Comparison of ENCODE assay signal across 1 cellular context in the genomic region with DNA sequence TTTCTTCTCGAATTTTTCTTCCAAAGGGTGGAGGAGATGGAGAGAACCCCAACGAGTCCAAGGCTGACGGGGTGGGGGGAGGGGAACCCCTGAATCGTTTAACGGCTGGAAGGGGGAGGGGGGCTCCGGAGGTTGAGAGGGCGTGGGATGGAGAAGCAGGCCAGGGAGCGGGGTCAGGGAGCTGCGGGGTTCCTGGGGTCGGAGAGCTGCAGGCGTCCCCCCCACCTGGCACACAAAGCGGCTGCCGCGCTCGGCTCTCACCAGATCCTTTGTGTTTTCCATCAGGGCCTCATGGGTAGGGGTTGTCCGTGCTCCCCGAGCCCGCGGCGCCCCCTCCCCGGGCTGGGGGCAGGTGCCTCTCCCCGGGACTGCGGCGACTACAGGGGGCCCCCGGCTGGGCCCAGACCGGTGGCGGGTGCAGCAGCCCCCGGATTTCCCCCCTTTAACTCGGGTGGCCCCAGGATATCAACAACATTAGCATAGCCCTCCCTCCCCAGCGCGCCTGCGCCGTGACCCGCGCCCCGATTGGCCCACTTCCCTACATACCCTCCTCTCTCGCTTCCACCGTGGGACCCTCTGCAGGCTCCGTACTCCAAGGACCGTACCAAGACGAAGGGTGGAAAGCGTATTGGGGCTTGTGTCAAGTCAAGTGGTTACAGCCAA.
TF ChIP-seq lines count a peak whose summit lies in the region.

A gene (minus strand): TSS at position 476 of the 663 bp plus-strand sequence. CDS start 34,888 bp downstream, outside the sequence.

TF ChIP-seq in HepG2, 621 proteins besides CTCF, POLR2A, EP300 and RAD21 (continued from another document and continues in another):
- TF ChIP-seq, protein P1, sequence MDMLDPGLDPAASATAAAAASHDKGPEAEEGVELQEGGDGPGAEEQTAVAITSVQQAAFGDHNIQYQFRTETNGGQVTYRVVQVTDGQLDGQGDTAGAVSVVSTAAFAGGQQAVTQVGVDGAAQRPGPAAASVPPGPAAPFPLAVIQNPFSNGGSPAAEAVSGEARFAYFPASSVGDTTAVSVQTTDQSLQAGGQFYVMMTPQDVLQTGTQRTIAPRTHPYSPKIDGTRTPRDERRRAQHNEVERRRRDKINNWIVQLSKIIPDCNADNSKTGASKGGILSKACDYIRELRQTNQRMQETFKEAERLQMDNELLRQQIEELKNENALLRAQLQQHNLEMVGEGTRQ (IDR thresholded peaks at IDR 0.05; ENCODE audit: low read depth, low read length) = no peak
- TF ChIP-seq, protein P1 (CRISPR knock-in tag; IDR thresholded peaks at IDR 0.05; ENCODE audit: borderline replicate concordance) = no peak; the same call in 1 of the 2 replicates
- TF ChIP-seq, protein P2, sequence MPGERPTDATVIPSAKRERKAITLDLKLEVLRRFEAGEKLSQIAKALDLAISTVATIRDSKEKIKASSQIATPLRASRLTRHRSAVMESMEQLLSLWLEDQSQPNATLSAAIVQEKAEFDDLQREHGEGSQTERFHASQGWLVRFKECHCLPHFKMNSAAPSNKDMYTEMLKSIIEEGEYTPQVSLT (CRISPR knock-in tag; IDR thresholded peaks at IDR 0.05; ENCODE audit: borderline replicate concordance, low read depth) = no peak; the same call in 1 of the 2 replicates
- TF ChIP-seq ZNF124 (CRISPR knock-in tag; IDR thresholded peaks at IDR 0.05) (no peak), HCFC1 (IDR thresholded peaks at IDR 0.05; ENCODE audit: low read depth, low read length) (no peak), MXD4 (CRISPR knock-in tag; IDR thresholded peaks at IDR 0.05) (no peak), ZFP36L2 (CRISPR knock-in tag; IDR thresholded peaks at IDR 0.05) (no peak), GABPB1 (CRISPR knock-in tag; IDR thresholded peaks at IDR 0.05) (no peak), NCOA2 (CRISPR knock-in tag; IDR thresholded peaks at IDR 0.05) (no peak), SMAD3 (CRISPR knock-in tag; IDR thresholded peaks at IDR 0.05) (no peak), U2AF1 (optimal IDR thresholded peaks at IDR 0.05; ENCODE audit: low read depth, low read length) (no peak), ZNF234 (CRISPR knock-in tag; conservative IDR thresholded peaks at IDR 0.05) (no peak), ZMYM2 (CRISPR knock-in tag; IDR thresholded peaks at IDR 0.05) (no peak), PLRG1 (conservative IDR thresholded peaks at IDR 0.05) (no peak), BRD4 (CRISPR knock-in tag; IDR thresholded peaks at IDR 0.05) (no peak), GZF1 (CRISPR knock-in tag; IDR thresholded peaks at IDR 0.05) (no peak), CREM (IDR thresholded peaks at IDR 0.05) (no peak), CREM (CRISPR knock-in tag; IDR thresholded peaks at IDR 0.05) (no peak), ZFP90 (CRISPR knock-in tag; IDR thresholded peaks at IDR 0.05; ENCODE audit: borderline replicate concordance) (no peak), ZNF337 (CRISPR knock-in tag; IDR thresholded peaks at IDR 0.05; ENCODE audit: borderline replicate concordance, low read depth) (no peak), ZNF260 (CRISPR knock-in tag; IDR thresholded peaks at IDR 0.05; ENCODE audit: borderline replicate concordance, low read depth) (no peak), ZNF570 (CRISPR knock-in tag; IDR thresholded peaks at IDR 0.05; ENCODE audit: borderline replicate concordance) (no peak), FOXA1 (IDR thresholded peaks at IDR 0.05) (no peak), FOXA1 (CRISPR knock-in tag; IDR thresholded peaks at IDR 0.05) (peak; percentile 71), THYN1 (CRISPR knock-in tag; IDR thresholded peaks at IDR 0.05; ENCODE audit: borderline replicate concordance, low read depth) (no peak), KDM5B (CRISPR knock-in tag; IDR thresholded peaks at IDR 0.05; ENCODE audit: borderline replicate concordance) (no peak), DNMT3B (CRISPR knock-in tag; conservative IDR thresholded peaks at IDR 0.05) (peak; percentile 91; the same call in 1 of the 2 replicates), RFXAP (CRISPR knock-in tag; IDR thresholded peaks at IDR 0.05; ENCODE audit: borderline replicate concordance) (no peak; the same call in none of the 2 replicates), MEIS1 (CRISPR knock-in tag; IDR thresholded peaks at IDR 0.05; ENCODE audit: borderline replicate concordance) (no peak), ATF7 (IDR thresholded peaks at IDR 0.05) (no peak), ATF7 (CRISPR knock-in tag; IDR thresholded peaks at IDR 0.05) (no peak), TMF1 (CRISPR knock-in tag; IDR thresholded peaks at IDR 0.05; ENCODE audit: low read depth) (0 out of 2 replicates have a peak, but pooled peaks have one; percentile 17), REPIN1 (CRISPR knock-in tag; IDR thresholded peaks at IDR 0.05; ENCODE audit: borderline replicate concordance, low read depth) (no peak; the same call in 1 of the 2 replicates), MIER2 (CRISPR knock-in tag; IDR thresholded peaks at IDR 0.05) (no peak), ZNF879 (CRISPR knock-in tag; IDR thresholded peaks at IDR 0.05) (no peak), AGO1 (IDR thresholded peaks at IDR 0.05; ENCODE audit: low read depth, low read length, poor library complexity, severe bottlenecking) (no peak), ZNF644 (CRISPR knock-in tag; IDR thresholded peaks at IDR 0.05; ENCODE audit: low read depth) (no peak), PHF20 (CRISPR knock-in tag; IDR thresholded peaks at IDR 0.05) (peak; percentile 65; the same call in 1 of the 2 replicates), MTF1 (CRISPR knock-in tag; IDR thresholded peaks at IDR 0.05) (no peak), TOE1 (CRISPR knock-in tag; IDR thresholded peaks at IDR 0.05) (peak; percentile 13; the same call in 1 of the 2 replicates)
- TF ChIP-seq, protein P3, sequence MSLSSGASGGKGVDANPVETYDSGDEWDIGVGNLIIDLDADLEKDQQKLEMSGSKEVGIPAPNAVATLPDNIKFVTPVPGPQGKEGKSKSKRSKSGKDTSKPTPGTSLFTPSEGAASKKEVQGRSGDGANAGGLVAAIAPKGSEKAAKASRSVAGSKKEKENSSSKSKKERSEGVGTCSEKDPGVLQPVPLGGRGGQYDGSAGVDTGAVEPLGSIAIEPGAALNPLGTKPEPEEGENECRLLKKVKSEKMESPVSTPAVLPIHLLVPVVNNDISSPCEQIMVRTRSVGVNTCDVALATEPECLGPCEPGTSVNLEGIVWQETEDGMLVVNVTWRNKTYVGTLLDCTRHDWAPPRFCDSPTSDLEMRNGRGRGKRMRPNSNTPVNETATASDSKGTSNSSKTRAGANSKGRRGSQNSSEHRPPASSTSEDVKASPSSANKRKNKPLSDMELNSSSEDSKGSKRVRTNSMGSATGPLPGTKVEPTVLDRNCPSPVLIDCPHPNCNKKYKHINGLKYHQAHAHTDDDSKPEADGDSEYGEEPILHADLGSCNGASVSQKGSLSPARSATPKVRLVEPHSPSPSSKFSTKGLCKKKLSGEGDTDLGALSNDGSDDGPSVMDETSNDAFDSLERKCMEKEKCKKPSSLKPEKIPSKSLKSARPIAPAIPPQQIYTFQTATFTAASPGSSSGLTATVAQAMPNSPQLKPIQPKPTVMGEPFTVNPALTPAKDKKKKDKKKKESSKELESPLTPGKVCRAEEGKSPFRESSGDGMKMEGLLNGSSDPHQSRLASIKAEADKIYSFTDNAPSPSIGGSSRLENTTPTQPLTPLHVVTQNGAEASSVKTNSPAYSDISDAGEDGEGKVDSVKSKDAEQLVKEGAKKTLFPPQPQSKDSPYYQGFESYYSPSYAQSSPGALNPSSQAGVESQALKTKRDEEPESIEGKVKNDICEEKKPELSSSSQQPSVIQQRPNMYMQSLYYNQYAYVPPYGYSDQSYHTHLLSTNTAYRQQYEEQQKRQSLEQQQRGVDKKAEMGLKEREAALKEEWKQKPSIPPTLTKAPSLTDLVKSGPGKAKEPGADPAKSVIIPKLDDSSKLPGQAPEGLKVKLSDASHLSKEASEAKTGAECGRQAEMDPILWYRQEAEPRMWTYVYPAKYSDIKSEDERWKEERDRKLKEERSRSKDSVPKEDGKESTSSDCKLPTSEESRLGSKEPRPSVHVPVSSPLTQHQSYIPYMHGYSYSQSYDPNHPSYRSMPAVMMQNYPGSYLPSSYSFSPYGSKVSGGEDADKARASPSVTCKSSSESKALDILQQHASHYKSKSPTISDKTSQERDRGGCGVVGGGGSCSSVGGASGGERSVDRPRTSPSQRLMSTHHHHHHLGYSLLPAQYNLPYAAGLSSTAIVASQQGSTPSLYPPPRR (CRISPR knock-in tag; IDR thresholded peaks at IDR 0.05; ENCODE audit: borderline replicate concordance) = no peak
- TF ChIP-seq, protein P4, sequence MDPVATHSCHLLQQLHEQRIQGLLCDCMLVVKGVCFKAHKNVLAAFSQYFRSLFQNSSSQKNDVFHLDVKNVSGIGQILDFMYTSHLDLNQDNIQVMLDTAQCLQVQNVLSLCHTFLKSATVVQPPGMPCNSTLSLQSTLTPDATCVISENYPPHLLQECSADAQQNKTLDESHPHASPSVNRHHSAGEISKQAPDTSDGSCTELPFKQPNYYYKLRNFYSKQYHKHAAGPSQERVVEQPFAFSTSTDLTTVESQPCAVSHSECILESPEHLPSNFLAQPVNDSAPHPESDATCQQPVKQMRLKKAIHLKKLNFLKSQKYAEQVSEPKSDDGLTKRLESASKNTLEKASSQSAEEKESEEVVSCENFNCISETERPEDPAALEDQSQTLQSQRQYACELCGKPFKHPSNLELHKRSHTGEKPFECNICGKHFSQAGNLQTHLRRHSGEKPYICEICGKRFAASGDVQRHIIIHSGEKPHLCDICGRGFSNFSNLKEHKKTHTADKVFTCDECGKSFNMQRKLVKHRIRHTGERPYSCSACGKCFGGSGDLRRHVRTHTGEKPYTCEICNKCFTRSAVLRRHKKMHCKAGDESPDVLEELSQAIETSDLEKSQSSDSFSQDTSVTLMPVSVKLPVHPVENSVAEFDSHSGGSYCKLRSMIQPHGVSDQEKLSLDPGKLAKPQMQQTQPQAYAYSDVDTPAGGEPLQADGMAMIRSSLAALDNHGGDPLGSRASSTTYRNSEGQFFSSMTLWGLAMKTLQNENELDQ (CRISPR knock-in tag; IDR thresholded peaks at IDR 0.05; ENCODE audit: borderline replicate concordance) = no peak
- TF ChIP-seq, protein P5, sequence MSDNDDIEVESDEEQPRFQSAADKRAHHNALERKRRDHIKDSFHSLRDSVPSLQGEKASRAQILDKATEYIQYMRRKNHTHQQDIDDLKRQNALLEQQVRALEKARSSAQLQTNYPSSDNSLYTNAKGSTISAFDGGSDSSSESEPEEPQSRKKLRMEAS (IDR thresholded peaks at IDR 0.05) = no peak
- TF ChIP-seq, protein P6, sequence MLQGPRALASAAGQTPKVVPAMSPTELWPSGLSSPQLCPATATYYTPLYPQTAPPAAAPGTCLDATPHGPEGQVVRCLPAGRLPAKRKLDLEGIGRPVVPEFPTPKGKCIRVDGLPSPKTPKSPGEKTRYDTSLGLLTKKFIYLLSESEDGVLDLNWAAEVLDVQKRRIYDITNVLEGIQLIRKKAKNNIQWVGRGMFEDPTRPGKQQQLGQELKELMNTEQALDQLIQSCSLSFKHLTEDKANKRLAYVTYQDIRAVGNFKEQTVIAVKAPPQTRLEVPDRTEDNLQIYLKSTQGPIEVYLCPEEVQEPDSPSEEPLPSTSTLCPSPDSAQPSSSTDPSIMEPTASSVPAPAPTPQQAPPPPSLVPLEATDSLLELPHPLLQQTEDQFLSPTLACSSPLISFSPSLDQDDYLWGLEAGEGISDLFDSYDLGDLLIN (CRISPR knock-in tag; IDR thresholded peaks at IDR 0.05; ENCODE audit: borderline replicate concordance) = no peak
- TF ChIP-seq, protein P7, sequence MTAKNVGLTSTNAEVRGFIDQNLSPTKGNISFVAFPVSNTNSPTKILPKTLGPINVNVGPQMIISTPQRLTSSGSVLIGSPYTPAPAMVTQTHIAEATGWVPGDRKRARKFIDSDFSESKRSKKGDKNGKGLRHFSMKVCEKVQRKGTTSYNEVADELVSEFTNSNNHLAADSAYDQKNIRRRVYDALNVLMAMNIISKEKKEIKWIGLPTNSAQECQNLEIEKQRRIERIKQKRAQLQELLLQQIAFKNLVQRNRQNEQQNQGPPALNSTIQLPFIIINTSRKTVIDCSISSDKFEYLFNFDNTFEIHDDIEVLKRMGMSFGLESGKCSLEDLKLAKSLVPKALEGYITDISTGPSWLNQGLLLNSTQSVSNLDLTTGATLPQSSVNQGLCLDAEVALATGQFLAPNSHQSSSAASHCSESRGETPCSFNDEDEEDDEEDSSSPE (CRISPR knock-in tag; IDR thresholded peaks at IDR 0.05) = no peak
- TF ChIP-seq, protein P8, sequence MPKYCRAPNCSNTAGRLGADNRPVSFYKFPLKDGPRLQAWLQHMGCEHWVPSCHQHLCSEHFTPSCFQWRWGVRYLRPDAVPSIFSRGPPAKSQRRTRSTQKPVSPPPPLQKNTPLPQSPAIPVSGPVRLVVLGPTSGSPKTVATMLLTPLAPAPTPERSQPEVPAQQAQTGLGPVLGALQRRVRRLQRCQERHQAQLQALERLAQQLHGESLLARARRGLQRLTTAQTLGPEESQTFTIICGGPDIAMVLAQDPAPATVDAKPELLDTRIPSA (CRISPR knock-in tag; IDR thresholded peaks at IDR 0.05; ENCODE audit: borderline replicate concordance) = 0 out of 2 replicates have a peak, but pooled peaks have one; percentile 34
- TF ChIP-seq, protein P9, sequence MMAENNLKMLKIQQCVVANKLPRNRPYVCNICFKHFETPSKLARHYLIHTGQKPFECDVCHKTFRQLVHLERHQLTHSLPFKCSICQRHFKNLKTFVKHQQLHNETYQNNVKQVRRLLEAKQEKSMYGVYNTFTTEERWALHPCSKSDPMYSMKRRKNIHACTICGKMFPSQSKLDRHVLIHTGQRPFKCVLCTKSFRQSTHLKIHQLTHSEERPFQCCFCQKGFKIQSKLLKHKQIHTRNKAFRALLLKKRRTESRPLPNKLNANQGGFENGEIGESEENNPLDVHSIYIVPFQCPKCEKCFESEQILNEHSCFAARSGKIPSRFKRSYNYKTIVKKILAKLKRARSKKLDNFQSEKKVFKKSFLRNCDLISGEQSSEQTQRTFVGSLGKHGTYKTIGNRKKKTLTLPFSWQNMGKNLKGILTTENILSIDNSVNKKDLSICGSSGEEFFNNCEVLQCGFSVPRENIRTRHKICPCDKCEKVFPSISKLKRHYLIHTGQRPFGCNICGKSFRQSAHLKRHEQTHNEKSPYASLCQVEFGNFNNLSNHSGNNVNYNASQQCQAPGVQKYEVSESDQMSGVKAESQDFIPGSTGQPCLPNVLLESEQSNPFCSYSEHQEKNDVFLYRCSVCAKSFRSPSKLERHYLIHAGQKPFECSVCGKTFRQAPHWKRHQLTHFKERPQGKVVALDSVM (CRISPR knock-in tag; IDR thresholded peaks at IDR 0.05) = no peak
- TF ChIP-seq, protein P10, sequence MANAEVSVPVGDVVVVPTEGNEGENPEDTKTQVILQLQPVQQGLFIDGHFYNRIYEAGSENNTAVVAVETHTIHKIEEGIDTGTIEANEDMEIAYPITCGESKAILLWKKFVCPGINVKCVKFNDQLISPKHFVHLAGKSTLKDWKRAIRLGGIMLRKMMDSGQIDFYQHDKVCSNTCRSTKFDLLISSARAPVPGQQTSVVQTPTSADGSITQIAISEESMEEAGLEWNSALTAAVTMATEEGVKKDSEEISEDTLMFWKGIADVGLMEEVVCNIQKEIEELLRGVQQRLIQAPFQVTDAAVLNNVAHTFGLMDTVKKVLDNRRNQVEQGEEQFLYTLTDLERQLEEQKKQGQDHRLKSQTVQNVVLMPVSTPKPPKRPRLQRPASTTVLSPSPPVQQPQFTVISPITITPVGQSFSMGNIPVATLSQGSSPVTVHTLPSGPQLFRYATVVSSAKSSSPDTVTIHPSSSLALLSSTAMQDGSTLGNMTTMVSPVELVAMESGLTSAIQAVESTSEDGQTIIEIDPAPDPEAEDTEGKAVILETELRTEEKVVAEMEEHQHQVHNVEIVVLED (CRISPR knock-in tag; IDR thresholded peaks at IDR 0.05; ENCODE audit: borderline replicate concordance) = no peak
